10 cellular contexts compared by ENCODE assay signal in genomic region chr9:3863114-3863528, GRCh38.
DNase-seq lines count a peak whose midpoint lies in the region; ATAC-seq, FAIRE-seq and TF ChIP-seq lines count a peak whose summit lies in the region.
"Had no signal": no experiment of that assay in that cellular context is flagged by ENCODE, and none has a peak within 500 bp of the region (broad histone marks: within the 10 kb centered on the region; RNA-seq: fewer than 3 reads in every experiment).

No MANE protein-coding gene starts in this region.

- no peak for FAIRE-seq in small intestine (lab: Jason Lieb, UNC)

- H3K27ac ChIP-seq in upper lobe of left lung (no peak overlapping the region), small intestine (ENCODE audit: low read depth in 1 of 2, low read length in 1 of 2) (no peak overlapping the region)

- H3K4me1 ChIP-seq in upper lobe of left lung = no peaks in the 10 kb centered on the region
- H3K4me1 ChIP-seq in small intestine (ENCODE audit: control insufficient read depth in 2 of 2, insufficient read depth in 1 of 2, low read depth in 1 of 2, low read length in 1 of 2) = no peaks in the 10 kb centered on the region

- no peak for TF ChIP-seq EP300 in upper lobe of left lung (IDR thresholded peaks at IDR 0.05)

- WGBS in upper lobe of left lung, 2 donors = 52 to 62% methylated on average over 5 of the region's 5 CpGs
- WGBS in small intestine, 3 donors = 53 to 63% (median 58%) methylated on average over 5 of the region's 5 CpGs

- H3K36me3 Mint-ChIP-seq in activated T-cell treated with anti-CD3 and anti-CD28 coated beads, Interleukin-2, amount 50 U/mL, for 24 hours (ENCODE audit: low read depth) = no peaks in the 10 kb centered on the region
- H3K36me3 Mint-ChIP-seq in brain = peaks cover 3% of the 10 kb centered on the region
- H3K36me3 Mint-ChIP-seq: activated naive CD4-positive, alpha-beta T cell treated with anti-CD3 and anti-CD28 coated beads, Interleukin-2, amount 50 U/mL, for 24 hours had no signal

- H3K27me3 Mint-ChIP-seq in activated T-cell treated with anti-CD3 and anti-CD28 coated beads, Interleukin-2, amount 50 U/mL, for 24 hours = peaks cover 17% of the 10 kb centered on the region
- no peaks in the 10 kb centered on the region for H3K27me3 Mint-ChIP-seq in brain

- no peaks in the 10 kb centered on the region for H3K36me3 ChIP-seq in upper lobe of left lung
- no peaks in the 10 kb centered on the region for H3K36me3 ChIP-seq in small intestine (ENCODE audit: control insufficient read depth in 2 of 2, insufficient read depth in 2 of 2, low read length in 2 of 2)
- H3K36me3 ChIP-seq: BLaER1 treated with 17β-estradiol and CSF1 and Interleukin-3, amounts not matched to agents 10 nM and 100 nM had no signal

- H3K9me3 Mint-ChIP-seq in activated T-cell treated with anti-CD3 and anti-CD28 coated beads, Interleukin-2, amount 50 U/mL, for 24 hours = no peaks in the 10 kb centered on the region
- H3K9me3 Mint-ChIP-seq in brain = peaks cover 0 to 4% (median 0%) of the 10 kb centered on the region in 5 experiments

- H3K9me3 ChIP-seq in upper lobe of left lung (no peaks in the 10 kb centered on the region), small intestine (ENCODE audit: control insufficient read depth, low read depth) (no peaks in the 10 kb centered on the region)

- no peak overlapping the region for H3K4me3 Mint-ChIP-seq in activated T-cell treated with anti-CD3 and anti-CD28 coated beads, Interleukin-2, amount 50 U/mL, for 24 hours
- peak overlapping the region in 4 of 5 experiments; percentile 11 to 71 (median 30) for H3K4me3 Mint-ChIP-seq in brain
- H3K4me3 Mint-ChIP-seq: activated naive CD4-positive, alpha-beta T cell treated with anti-CD3 and anti-CD28 coated beads, Interleukin-2, amount 50 U/mL, for 24 hours had no signal

- ATAC-seq in upper lobe of left lung (ENCODE audit: low FRiP score in 2 of 2) (peak; percentile 66 to 72), GM18870 (IDR thresholded peaks at IDR 0.05; ENCODE audit: unreplicated experiment) (no peak)

- TF ChIP-seq CTCF in brain (conservative IDR thresholded peaks at IDR 0.05) (no peak), upper lobe of left lung (IDR thresholded peaks at IDR 0.05) (no peak)

- TF ChIP-seq POLR2A in upper lobe of left lung (IDR thresholded peaks at IDR 0.05) = no peak

- DNase-seq in activated T-cell treated with anti-CD3 and anti-CD28 coated beads, Interleukin-2, amount 50 U/mL, for 24 hours = no peak
- no peak for DNase-seq in activated T-cell treated with anti-CD3 and anti-CD28 coated beads, Interleukin-2, amount 50 U/mL, for 48 hours
- DNase-seq in kidney glomerular epithelial cell (lab: John Stamatoyannopoulos, UW) = peak; percentile 54
- DNase-seq in upper lobe of left lung = no peak
- no peak for DNase-seq in small intestine
- DNase-seq in stimulated activated CD4-positive, alpha-beta T cell treated with anti-CD3 and anti-CD28 coated beads, Interleukin-12 subunit alpha, Interleukin-12 subunit beta, amount 100 ng/mL, for 4 hours = no peak

- no peaks in the 10 kb centered on the region for H3K27me3 ChIP-seq in upper lobe of left lung
- no peaks in the 10 kb centered on the region for H3K27me3 ChIP-seq in small intestine (ENCODE audit: control insufficient read depth in 2 of 2, insufficient read depth in 2 of 2, low read length in 2 of 2)
- H3K27me3 ChIP-seq: BLaER1 treated with 17β-estradiol and CSF1 and Interleukin-3, amounts not matched to agents 10 nM and 100 nM had no signal

- H3K27ac Mint-ChIP-seq in activated T-cell treated with anti-CD3 and anti-CD28 coated beads, Interleukin-2, amount 50 U/mL, for 24 hours = peak overlapping the region; percentile 34
- H3K27ac Mint-ChIP-seq in brain = peak overlapping the region; percentile 53 to 98 (median 90)
- H3K27ac Mint-ChIP-seq: activated naive CD4-positive, alpha-beta T cell treated with anti-CD3 and anti-CD28 coated beads, Interleukin-2, amount 50 U/mL, for 24 hours had no signal

- H3K4me1 Mint-ChIP-seq in activated T-cell treated with anti-CD3 and anti-CD28 coated beads, Interleukin-2, amount 50 U/mL, for 24 hours (ENCODE audit: low read depth) = peaks cover 29% of the 10 kb centered on the region
- H3K4me1 Mint-ChIP-seq in brain = peaks cover 34% of the 10 kb centered on the region
- H3K4me1 Mint-ChIP-seq: activated naive CD4-positive, alpha-beta T cell treated with anti-CD3 and anti-CD28 coated beads, Interleukin-2, amount 50 U/mL, for 24 hours had no signal

- H3K4me3 ChIP-seq in upper lobe of left lung (no peak overlapping the region), small intestine (ENCODE audit: low read depth in 1 of 2, low read length in 2 of 2) (no peak overlapping the region)
- H3K4me3 ChIP-seq: BLaER1 treated with 17β-estradiol and CSF1 and Interleukin-3, amounts not matched to agents 10 nM and 100 nM had no signal
